22 cellular contexts compared by ENCODE assay signal in genomic region chr5:178577944-178578343, GRCh38. TPM values are rescaled to one million over a fixed set of nuclear protein-coding genes. Genes with fewer than 3 reads are reported as not detected.
DNase-seq lines count a peak whose midpoint lies in the region; ATAC-seq, FAIRE-seq and TF ChIP-seq lines count a peak whose summit lies in the region.
"Had no signal": no experiment of that assay in that cellular context is flagged by ENCODE, and none has a peak within 500 bp of the region (broad histone marks: within the 10 kb centered on the region; RNA-seq: fewer than 3 reads in every experiment).

No MANE protein-coding gene starts in this region.

- no peaks in the 10 kb centered on the region for H3K36me3 ChIP-seq in HepG2 (replicated peaks in 1 of 2; ENCODE audit: control insufficient read depth in 1 of 2, insufficient read depth in 2 of 2, low read length in 2 of 2)
- H3K36me3 ChIP-seq in right lobe of liver = no peaks in the 10 kb centered on the region
- no peaks in the 10 kb centered on the region for H3K36me3 ChIP-seq in esophagus muscularis mucosa
- peaks cover 0 to 3% of the 10 kb centered on the region in 2 donors for H3K36me3 ChIP-seq in neuronal stem cell (replicated peaks in 1 of 2; ENCODE audit: control insufficient read depth in 2 of 2, insufficient read depth in 2 of 2, low read length in 2 of 2)

- TF ChIP-seq RAD21 in HepG2 (CRISPR knock-in tag; IDR thresholded peaks at IDR 0.05) = no peak

- H3K4me2 ChIP-seq in HepG2 (ENCODE audit: low read depth, low read length) (no peak overlapping the region), neuronal stem cell (ENCODE audit: insufficient read depth, low read length, poor library complexity, severe bottlenecking) (no peak overlapping the region)

- H2BK120ac ChIP-seq in neuronal stem cell (ENCODE audit: low read depth, low read length) = no peak overlapping the region

- TF ChIP-seq POLR2A in HepG2 (IDR thresholded peaks at IDR 0.05; ENCODE audit: insufficient read depth in 1 of 2, low read depth in 2 of 2, low read length in 2 of 2) (no peak), right lobe of liver (IDR thresholded peaks at IDR 0.05) (no peak), esophagus muscularis mucosa (IDR thresholded peaks at IDR 0.05; ENCODE audit: low read depth) (no peak)

- CTCF ChIA-PET in HepG2 (lab: Yijun Ruan, JAX; ENCODE audit: low intra/inter-chr PET ratio, low total read pairs) = no interaction called here

- ATAC-seq in HepG2 (no peak), right lobe of liver (no peak), left colon (no peak)

- no peak overlapping the region for H3K27ac ChIP-seq in HepG2 (ENCODE audit: extremely low read length, insufficient read depth, low read length)
- H3K27ac ChIP-seq in right lobe of liver = no peak overlapping the region
- H3K27ac ChIP-seq in esophagus muscularis mucosa (replicated peaks in 1 of 4) = no peak overlapping the region
- H3K27ac ChIP-seq in neuronal stem cell (replicated peaks; ENCODE audit: low read length) = peak overlapping the region; percentile 1

- H4K91ac ChIP-seq in neuronal stem cell (ENCODE audit: low read depth, low read length, poor library complexity) = no peak overlapping the region

- no peaks in the 10 kb centered on the region for H4K20me1 ChIP-seq in HepG2 (ENCODE audit: insufficient read depth, low read length)

- intact Hi-C loops in HepG2 (cut with micrococcal nuclease; ENCODE audit: unreplicated experiment) (no loop called here), right lobe of liver (cut with DNase I) (no loop called here), esophagus muscularis mucosa (cut with DNase I) (no loop called here), left colon (cut with DNase I, micrococcal nuclease) (no loop called here)

- H4K8ac ChIP-seq in neuronal stem cell (ENCODE audit: low read depth, low read length) = peak overlapping the region; percentile 70

- H2BK15ac ChIP-seq in neuronal stem cell (ENCODE audit: low read length) = no peak overlapping the region

- no peak for TF ChIP-seq EP300 in HepG2 (IDR thresholded peaks at IDR 0.05; ENCODE audit: low read depth in 2 of 2, low read length in 2 of 2)
- TF ChIP-seq EP300 in HepG2 (CRISPR knock-in tag; IDR thresholded peaks at IDR 0.05; ENCODE audit: borderline replicate concordance) = no peak
- no peak for TF ChIP-seq EP300 in esophagus muscularis mucosa (IDR thresholded peaks at IDR 0.05)

- TF ChIP-seq CTCF in HepG2 (CRISPR knock-in tag; IDR thresholded peaks at IDR 0.05) (no peak), right lobe of liver (IDR thresholded peaks at IDR 0.05) (no peak), esophagus muscularis mucosa (IDR thresholded peaks at IDR 0.05) (no peak)

- H3K9ac ChIP-seq in HepG2 (ENCODE audit: insufficient read depth, low read depth, low read length) (no peak overlapping the region), neuronal stem cell (ENCODE audit: low read depth, low read length, poor library complexity) (peak overlapping the region; percentile 64)

- peak overlapping the region; percentile 35 for H2BK12ac ChIP-seq in neuronal stem cell (ENCODE audit: low read length)

- POLR2A ChIA-PET in HepG2 (lab: Yijun Ruan, JAX) = no interaction called here

- H3K4ac ChIP-seq in neuronal stem cell (ENCODE audit: low read length) = no peak overlapping the region

- H3K9me3 ChIP-seq in HepG2 (ENCODE audit: low read length) = no peaks in the 10 kb centered on the region
- no peaks in the 10 kb centered on the region for H3K9me3 ChIP-seq in right lobe of liver
- H3K9me3 ChIP-seq in esophagus muscularis mucosa = no peaks in the 10 kb centered on the region
- peaks cover 3 to 6% of the 10 kb centered on the region in 2 donors for H3K9me3 ChIP-seq in neuronal stem cell (replicated peaks in 1 of 2; ENCODE audit: control insufficient read depth in 2 of 2, insufficient read depth in 1 of 2, low read depth in 1 of 2, low read length in 2 of 2)

- in situ Hi-C loops in HepG2 (cut with HindIII; ENCODE audit: extremely low pct_ligation_motif_present, low pct_unique_long_range_greater_than_20kb) = no loop called here

- no peak overlapping the region for H3K4me3 ChIP-seq in HepG2 (replicated peaks in 1 of 3; ENCODE audit: insufficient read depth in 1 of 3, low read depth in 2 of 3, low read length in 3 of 3)
- no peak overlapping the region for H3K4me3 ChIP-seq in right lobe of liver
- H3K4me3 ChIP-seq in esophagus muscularis mucosa = no peak overlapping the region
- peak overlapping the region in 1 of 2 donors; percentile 67 for H3K4me3 ChIP-seq in neuronal stem cell (ENCODE audit: low read length in 2 of 2)

- no peak for FAIRE-seq in HepG2 (lab: Jason Lieb, UNC)
- FAIRE-seq: H54 had no signal

- WGBS in HepG2 (ENCODE audit: low lambda C conversion rate) = 24% methylated on average over 5 of the region's 7 CpGs
- WGBS in right lobe of liver (ENCODE audit: insufficient coverage, low coverage, low lambda C conversion rate, missing lambda C conversion rate) = 72% methylated on average over 5 of the region's 7 CpGs
- 89% methylated on average over 7 of the region's 7 CpGs for WGBS in esophagus muscularis mucosa
- no CpG with 5 or more reads among the region's 7 CpGs for WGBS in neuronal stem cell (ENCODE audit: extremely low coverage in 2 of 2, insufficient read length in 2 of 2, insufficient replicate concordance in 1 of 2), 2 donors

- BruUV-seq in HepG2 (replicated peaks; lab: Mats Ljungman, UMichigan) = no TSS peak

- no peaks in the 10 kb centered on the region for H3K79me1 ChIP-seq in neuronal stem cell (ENCODE audit: low read depth, low read length)

- no peaks in the 10 kb centered on the region for H3K4me1 ChIP-seq in HepG2 (ENCODE audit: insufficient read depth, low read length)
- no peaks in the 10 kb centered on the region for H3K4me1 ChIP-seq in right lobe of liver
- peaks cover 0 to 16% (median 11%) of the 10 kb centered on the region in 4 donors for H3K4me1 ChIP-seq in esophagus muscularis mucosa
- peaks cover 0 to 4% of the 10 kb centered on the region in 2 donors for H3K4me1 ChIP-seq in neuronal stem cell (ENCODE audit: control insufficient read depth in 2 of 2, insufficient read depth in 1 of 2, low read depth in 1 of 2, low read length in 2 of 2)

- no peak overlapping the region for H2AFZ ChIP-seq in HepG2 (ENCODE audit: low read length)
- no peak overlapping the region for H2AFZ ChIP-seq in neuronal stem cell (ENCODE audit: low read length)

- peak overlapping the region; percentile 24 for H2AK5ac ChIP-seq in neuronal stem cell (ENCODE audit: low read depth, low read length)

- H3K27me3 ChIP-seq in HepG2 (ENCODE audit: control insufficient read depth in 1 of 2, insufficient read depth in 2 of 2, low read length in 2 of 2) = peaks cover 1 to 33% of the 10 kb centered on the region in 2 experiments; a peak in 4 of 5 replicates
- no peaks in the 10 kb centered on the region for H3K27me3 ChIP-seq in right lobe of liver
- peaks cover 0 to 35% (median 6%) of the 10 kb centered on the region in 4 donors for H3K27me3 ChIP-seq in esophagus muscularis mucosa
- H3K27me3 ChIP-seq in neuronal stem cell (ENCODE audit: control insufficient read depth in 3 of 3, insufficient read depth in 3 of 3, low read depth in 1 of 3, low read length in 3 of 3) = peaks cover 0 to 16% (median 0%) of the 10 kb centered on the region in 3 experiments

- peak overlapping the region; percentile 83 for H3K23ac ChIP-seq in neuronal stem cell (ENCODE audit: low read depth, low read length, poor library complexity)

- peak overlapping the region; percentile 74 for H3K18ac ChIP-seq in neuronal stem cell (ENCODE audit: low read length)

- no peak overlapping the region for H2BK5ac ChIP-seq in neuronal stem cell (ENCODE audit: low read length)

- no peaks in the 10 kb centered on the region for H3K79me2 ChIP-seq in HepG2 (ENCODE audit: insufficient read depth, low read length)

- H3K14ac ChIP-seq in neuronal stem cell (ENCODE audit: low read length) = peak overlapping the region; percentile 72

- DNase-seq in HepG2 (ENCODE audit: low spot score) (no peak), right lobe of liver (no peak), esophagus muscularis mucosa (ENCODE audit: extremely low spot score) (peak; percentile 88), neuronal stem cell (ENCODE audit: low spot score) (no peak), left colon (no peak), HK-2 (ENCODE audit: unreplicated experiment) (no peak), NCI-H1105 (lab: John Stamatoyannopoulos, UW) (no peak)
- DNase-seq in activated CD4-positive, CD25-positive, alpha-beta regulatory T cell (lab: John Stamatoyannopoulos, UW) = no peak
- DNase-seq: 8988T; DMS79; MM.1S; NCI-H1092; NCI-H2081; NCI-H510A; NCI-H748 treated with DMSO at 0.1 percent for 48 hours; NK-92 treated with Interleukin-12 subunit alpha and Interleukin-12 subunit beta, amount 100 ng/mL, for 24 hours; OCI-M1; RPMI8226; SHP77 treated with DMSO at 0.1 percent for 48 hours had no signal

RNA-seq across cellular contexts. Expression of gene COL23A1, which starts 12.2 kb away (rescaled TPM):
- total RNA-seq in HepG2 (2016; rRNA removed; fragmentation: Illumina TruSeq; extraction: Trizol) (not detected in 2 replicates), right lobe of liver (1 to 10 TPM in 2 of 6 experiments, under 1 TPM in 4; 0.25 to 1.2 (median 0.50) TPM), esophagus muscularis mucosa (1 to 10 TPM in 3 of 4 donors, under 1 TPM in 1; 0.83 to 1.8 (median 1.5) TPM), left colon (under 1 TPM; 0.09 to 0.73 TPM)
- not detected in 2 replicates for total RNA-seq in HepG2 (2016; cell fraction: cytosol; rRNA removed; fragmentation: Illumina TruSeq; extraction: Trizol; ENCODE audit: low read depth)
- total RNA-seq in HepG2 (2016; cell fraction: insoluble cytoplasmic fraction; rRNA removed; fragmentation: Illumina TruSeq; extraction: Trizol) = not detected in 2 replicates
- not detected in 2 replicates for total RNA-seq in HepG2 (2016; cell fraction: membrane; rRNA removed; fragmentation: Illumina TruSeq; extraction: Trizol)
- total RNA-seq in HepG2 (2016; cell fraction: nucleus; rRNA removed; fragmentation: Illumina TruSeq; extraction: Trizol) = not detected in 2 replicates
- not detected in 2 replicates for polyA plus RNA-seq in HepG2 (2011; rRNA removed)
- polyA plus RNA-seq in HepG2 (2011; cell fraction: cytosol; rRNA removed) = not detected in 2 replicates
- polyA plus RNA-seq in HepG2 (2011; cell fraction: nucleus; rRNA removed) = 0.03 TPM in 1 of 2 replicates, not detected in the other
- polyA plus RNA-seq in HepG2 (2012) = not detected in 2 replicates
- polyA plus RNA-seq in HepG2 (2016; cell fraction: cytosol; fragmentation: Illumina TruSeq; extraction: Trizol; ENCODE audit: low read depth) = not detected in 2 replicates
- polyA plus RNA-seq in HepG2 (2016; cell fraction: insoluble cytoplasmic fraction; fragmentation: Illumina TruSeq; extraction: Trizol; ENCODE audit: low read depth) = not detected in 2 replicates
- not detected in 2 replicates for polyA plus RNA-seq in HepG2 (2016; cell fraction: membrane; fragmentation: Illumina TruSeq; extraction: Trizol; ENCODE audit: low read depth)
- polyA plus RNA-seq in HepG2 (2016; cell fraction: nucleus; fragmentation: Illumina TruSeq; extraction: Trizol; ENCODE audit: insufficient read depth, low read depth) = not detected in 2 replicates
- not detected in 2 replicates for polyA minus RNA-seq in HepG2 (2011; rRNA and poly(A)+ RNA removed; ENCODE audit: low replicate concordance)
- not detected in 2 replicates for polyA minus RNA-seq in HepG2 (2011; cell fraction: cytosol; rRNA and poly(A)+ RNA removed)
- not detected in 2 replicates for polyA minus RNA-seq in HepG2 (2011; cell fraction: nucleus; rRNA and poly(A)+ RNA removed)
- polyA plus RNA-seq in neuronal stem cell (2013, experiment 1 of 2) = 0.82 TPM
- polyA plus RNA-seq in neuronal stem cell (2013, experiment 2 of 2) = 1.0 TPM
- total RNA-seq: LHCN-M2 had no signal
- polyA plus RNA-seq: AG04450 had no signal

RNA-seq across cellular contexts. Expression of gene CLK4, which starts 48.9 kb away (rescaled TPM):
- total RNA-seq in HepG2 (2016; rRNA removed; fragmentation: Illumina TruSeq; extraction: Trizol) (9.5 and 18.4 TPM in 2 replicates), right lobe of liver (10 to 100 TPM; 10.8 to 19.1 (median 11.7) TPM), esophagus muscularis mucosa (10 to 100 TPM; 16.7 to 24.9 (median 18.9) TPM), left colon (10 to 100 TPM; 16.1 to 22.2 TPM)
- 2.3 and 2.7 TPM in 2 replicates for total RNA-seq in HepG2 (2016; cell fraction: cytosol; rRNA removed; fragmentation: Illumina TruSeq; extraction: Trizol; ENCODE audit: low read depth)
- 10.7 and 16.8 TPM in 2 replicates for total RNA-seq in HepG2 (2016; cell fraction: insoluble cytoplasmic fraction; rRNA removed; fragmentation: Illumina TruSeq; extraction: Trizol)
- total RNA-seq in HepG2 (2016; cell fraction: membrane; rRNA removed; fragmentation: Illumina TruSeq; extraction: Trizol) = 4.8 and 5.2 TPM in 2 replicates
- 52.9 and 59.3 TPM in 2 replicates for total RNA-seq in HepG2 (2016; cell fraction: nucleus; rRNA removed; fragmentation: Illumina TruSeq; extraction: Trizol)
- 15.4 and 17.7 TPM in 2 replicates for polyA plus RNA-seq in HepG2 (2011; rRNA removed)
- polyA plus RNA-seq in HepG2 (2011; cell fraction: cytosol; rRNA removed) = 3.9 and 5.6 TPM in 2 replicates
- 55.3 and 57.0 TPM in 2 replicates for polyA plus RNA-seq in HepG2 (2011; cell fraction: nucleus; rRNA removed)
- 18.6 and 18.8 TPM in 2 replicates for polyA plus RNA-seq in HepG2 (2012)
- polyA plus RNA-seq in HepG2 (2016; cell fraction: cytosol; fragmentation: Illumina TruSeq; extraction: Trizol; ENCODE audit: low read depth) = 0.83 and 0.90 TPM in 2 replicates
- 6.5 and 7.5 TPM in 2 replicates for polyA plus RNA-seq in HepG2 (2016; cell fraction: insoluble cytoplasmic fraction; fragmentation: Illumina TruSeq; extraction: Trizol; ENCODE audit: low read depth)
- 1.5 and 2.0 TPM in 2 replicates for polyA plus RNA-seq in HepG2 (2016; cell fraction: membrane; fragmentation: Illumina TruSeq; extraction: Trizol; ENCODE audit: low read depth)
- polyA plus RNA-seq in HepG2 (2016; cell fraction: nucleus; fragmentation: Illumina TruSeq; extraction: Trizol; ENCODE audit: insufficient read depth, low read depth) = 49.7 and 55.1 TPM in 2 replicates
- polyA minus RNA-seq in HepG2 (2011; rRNA and poly(A)+ RNA removed; ENCODE audit: low replicate concordance) = 9.8 and 16.0 TPM in 2 replicates
- polyA minus RNA-seq in HepG2 (2011; cell fraction: cytosol; rRNA and poly(A)+ RNA removed) = 5.3 and 6.9 TPM in 2 replicates
- polyA minus RNA-seq in HepG2 (2011; cell fraction: nucleus; rRNA and poly(A)+ RNA removed) = 178 and 181 TPM in 2 replicates
- polyA plus RNA-seq in neuronal stem cell (2013, experiment 1 of 2) = 8.0 TPM
- polyA plus RNA-seq in neuronal stem cell (2013, experiment 2 of 2) = 8.5 TPM
